6 cellular contexts compared by ENCODE assay signal in the genomic region with DNA sequence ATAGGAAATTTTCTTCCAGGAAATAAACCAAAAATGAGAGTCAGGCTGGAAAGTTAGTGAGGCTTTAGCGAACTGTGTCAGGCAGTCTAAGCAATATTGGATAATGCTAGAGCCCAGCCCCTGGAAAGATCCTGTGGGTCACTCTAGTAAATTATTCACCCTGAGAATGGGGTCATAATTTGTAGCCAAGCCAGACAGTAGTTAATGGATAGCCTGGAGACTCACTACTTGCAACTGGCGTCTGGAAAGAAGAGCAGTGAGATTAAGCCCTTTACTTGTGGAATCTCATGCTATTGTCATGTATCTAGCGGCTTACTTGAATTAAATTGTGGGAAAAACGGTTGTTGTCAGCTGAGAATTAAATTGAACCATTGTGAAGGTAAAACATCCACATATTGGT. TPM values are rescaled to one million over a fixed set of nuclear protein-coding genes. Genes with fewer than 3 reads are reported as not detected.
"Had no signal": no experiment of that assay in that cellular context is flagged by ENCODE, and none has a peak within 500 bp of the region (broad histone marks: within the 10 kb centered on the region; RNA-seq: fewer than 3 reads in every experiment).

No MANE protein-coding gene starts in this region.

RNA-seq across cellular contexts. Expression of gene UGT2B11, which starts 48.2 kb away (rescaled TPM):
- total RNA-seq: activated CD4-positive, alpha-beta memory T cell treated with anti-CD3 and anti-CD28 coated beads, Interleukin-2, amount 10 ng/mL, durations not matched to agents 7 days and 5 days; activated CD8-positive, alpha-beta memory T cell treated with anti-CD3 and anti-CD28 coated beads, Interleukin-2, amount 10 ng/mL, durations not matched to agents 7 days and 5 days; RPMI7951; SJCRH30; T-helper 1 cell treated with Interleukin-12 subunit alpha and Interleukin-12 subunit beta and Interleukin-4 antibody, amounts not matched to agents 30 ng/mL and 1 ng/mL, for 36 hours; T-helper 2 cell treated with Interferon-gamma antibody and Interleukin-4, amounts not matched to agents 100 ng/mL and 5 ng/mL, for 36 hours had no signal
